1 cellular context compared by ENCODE assay signal in the genomic region with DNA sequence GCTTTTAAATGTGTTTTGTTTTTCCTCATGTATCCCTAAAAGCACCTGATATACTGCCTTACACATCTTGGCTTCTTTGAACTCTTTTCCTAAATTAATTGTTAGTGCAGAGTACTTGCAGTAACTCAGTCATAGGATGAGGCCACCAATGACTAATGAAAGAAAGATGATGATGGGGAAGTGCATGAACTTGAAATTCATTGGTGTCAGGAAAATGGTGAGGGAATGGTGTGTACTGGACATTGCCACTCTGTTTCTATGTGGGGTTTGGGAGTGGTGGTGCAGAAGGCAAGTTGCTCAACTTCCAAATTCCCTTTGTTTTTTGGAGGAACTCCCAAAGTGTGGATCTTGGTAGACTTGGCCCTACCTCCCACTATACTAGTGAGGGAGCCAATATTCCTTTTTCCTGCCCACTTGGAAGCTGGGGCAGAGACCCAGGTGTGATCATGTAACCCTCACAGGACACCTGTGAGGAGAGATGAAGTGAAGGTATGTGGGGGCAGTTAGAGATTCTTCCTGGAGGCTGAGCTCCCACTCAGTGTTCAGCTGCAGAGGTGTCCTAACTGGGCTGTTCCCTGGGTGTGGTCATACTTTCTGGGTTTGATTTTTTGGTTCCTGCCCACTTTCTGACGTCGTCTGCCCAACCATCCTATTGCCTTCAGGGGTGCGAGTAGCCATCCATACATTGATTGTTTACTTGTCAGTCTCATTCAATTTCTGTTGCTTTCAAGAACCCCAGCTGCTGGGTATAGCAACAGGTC.
TF ChIP-seq lines count a peak whose summit lies in the region.

No MANE protein-coding gene starts in this region.

TF ChIP-seq in HEK293T, 16 proteins besides CTCF, POLR2A, EP300 and RAD21:
- TF ChIP-seq FOXA1 (IDR thresholded peaks at IDR 0.05), result no peak
- no peak for TF ChIP-seq HDGF (IDR thresholded peaks at IDR 0.05; ENCODE audit: borderline replicate concordance)
- no peak for TF ChIP-seq NFRKB (IDR thresholded peaks at IDR 0.05)
- no peak for TF ChIP-seq FOXM1 (IDR thresholded peaks at IDR 0.05; ENCODE audit: borderline replicate concordance)
- no peak for TF ChIP-seq ARNT (IDR thresholded peaks at IDR 0.05)
- no peak for TF ChIP-seq SUZ12 (IDR thresholded peaks at IDR 0.05)
- TF ChIP-seq ELF4 (IDR thresholded peaks at IDR 0.05), result no peak
TF ChIP-seq in HEK293T: peak in this region for 0.
